Comparison of ENCODE assay signal across 8 cellular contexts in genomic region chr5:83927140-83927733, GRCh38.
DNase-seq lines count a peak whose midpoint lies in the region; ATAC-seq and TF ChIP-seq lines count a peak whose summit lies in the region.

No MANE protein-coding gene starts in this region.

- intact Hi-C loops in cardiac septum (cut with DNase I) = loop anchor here (10.0 kb wide), 1 partner anchor 202 kb away; the partner anchor contains the start of gene HAPLN1

- no peaks in the 10 kb centered on the region for H3K9me3 ChIP-seq in cardiac muscle cell (ENCODE audit: low read depth)

- H3K4me3 ChIP-seq in cardiac muscle cell (no peak overlapping the region), HFF-Myc (replicated peaks; ENCODE audit: low read depth, low read length) (no peak overlapping the region)

- no peak for ATAC-seq in HG02840 (IDR thresholded peaks at IDR 0.05; ENCODE audit: low FRiP score, unreplicated experiment)

- DNase-seq in cardiac muscle cell (ENCODE audit: low read depth in 1 of 2, low spot score in 1 of 2) = peak; percentile 84 to 86
- no peak for DNase-seq in cardiac septum (ENCODE audit: low spot score)
- peak; percentile 22 for DNase-seq in HFF-Myc (ENCODE audit: extremely low read depth, low read depth)
- peak; percentile 2 for DNase-seq in NCI-H2107 (lab: John Stamatoyannopoulos, UW)
- DNase-seq in activated T-cell treated with anti-CD3 and anti-CD28 coated beads for 48 hours (ENCODE audit: low read depth) = peak; percentile 4
- peak; percentile 71 for DNase-seq in globus pallidus (ENCODE audit: low spot score)
- peak; percentile 80 for DNase-seq in pons (ENCODE audit: low spot score)

- peaks cover 33% of the 10 kb centered on the region for H3K4me1 ChIP-seq in cardiac muscle cell (ENCODE audit: low read depth)

- no peaks in the 10 kb centered on the region for H3K36me3 ChIP-seq in cardiac muscle cell

- TF ChIP-seq CTCF in cardiac muscle cell (IDR thresholded peaks at IDR 0.05; ENCODE audit: low read depth, low read length) (peak; percentile 86), HFF-Myc (IDR thresholded peaks at IDR 0.05; ENCODE audit: low read depth, low read length, missing control alignments) (peak; percentile 83)

- H3K27me3 ChIP-seq in cardiac muscle cell = no peaks in the 10 kb centered on the region

- H3K27ac ChIP-seq in cardiac muscle cell = peak overlapping the region; percentile 89
